ENCODE assay signal across 8 cellular contexts in the genomic region with DNA sequence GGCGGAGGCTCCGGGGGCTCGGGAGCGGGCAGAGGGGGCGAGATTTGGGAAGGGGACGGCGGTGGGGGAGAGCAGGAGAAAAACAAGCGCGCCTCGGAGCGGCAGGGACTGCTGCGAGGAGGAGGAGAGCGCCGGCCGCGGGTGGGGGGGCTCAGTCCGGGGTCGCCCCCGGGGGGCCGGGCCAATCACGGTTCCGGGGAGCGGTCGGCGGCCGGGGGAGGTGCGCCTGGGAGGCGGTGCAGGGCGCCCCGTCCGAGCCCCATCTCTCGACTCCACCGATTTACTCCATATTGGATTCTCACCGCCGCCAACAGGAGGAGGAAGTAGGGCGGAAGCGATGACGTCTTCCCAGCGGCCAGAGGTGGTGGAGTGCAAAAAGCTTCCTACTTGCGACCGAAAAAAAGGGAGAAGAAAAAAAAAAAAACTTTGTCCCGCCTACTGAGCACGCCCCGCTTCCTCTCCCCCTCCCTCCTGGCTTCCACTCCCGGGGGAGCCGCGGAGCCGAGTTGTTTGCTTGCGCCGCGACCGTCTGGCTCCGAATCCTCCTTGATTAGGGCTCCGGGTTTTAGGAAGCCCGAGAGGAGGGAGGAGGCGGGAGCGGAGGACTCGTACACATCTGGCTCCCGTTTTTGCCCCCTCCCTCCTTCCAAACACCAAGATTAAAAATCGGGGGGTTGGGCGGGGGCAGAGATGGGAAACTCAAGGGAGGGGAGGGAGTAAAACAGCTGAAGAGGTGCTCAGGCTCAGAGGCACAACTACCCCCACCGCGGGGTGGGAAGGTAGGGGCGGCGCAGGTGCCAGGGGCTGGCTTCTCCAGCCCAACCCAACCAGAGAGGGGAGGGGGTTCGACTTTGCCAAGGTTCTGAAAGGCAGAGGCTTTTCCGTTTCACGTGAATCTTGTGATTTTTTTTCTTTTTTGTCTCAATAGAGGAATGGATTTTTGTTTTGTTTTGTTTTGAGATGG. TPM values are rescaled to one million over a fixed set of nuclear protein-coding genes. Genes with fewer than 3 reads are reported as not detected.
DNase-seq lines count a peak whose midpoint lies in the region; ATAC-seq, FAIRE-seq and TF ChIP-seq lines count a peak whose summit lies in the region.

A gene with protein sequence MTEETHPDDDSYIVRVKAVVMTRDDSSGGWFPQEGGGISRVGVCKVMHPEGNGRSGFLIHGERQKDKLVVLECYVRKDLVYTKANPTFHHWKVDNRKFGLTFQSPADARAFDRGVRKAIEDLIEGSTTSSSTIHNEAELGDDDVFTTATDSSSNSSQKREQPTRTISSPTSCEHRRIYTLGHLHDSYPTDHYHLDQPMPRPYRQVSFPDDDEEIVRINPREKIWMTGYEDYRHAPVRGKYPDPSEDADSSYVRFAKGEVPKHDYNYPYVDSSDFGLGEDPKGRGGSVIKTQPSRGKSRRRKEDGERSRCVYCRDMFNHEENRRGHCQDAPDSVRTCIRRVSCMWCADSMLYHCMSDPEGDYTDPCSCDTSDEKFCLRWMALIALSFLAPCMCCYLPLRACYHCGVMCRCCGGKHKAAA (minus strand): TSS at position 373 of the 964 bp plus-strand sequence. CDS start 612 bp downstream, outside the sequence.

- ATAC-seq in activated naive CD4-positive, alpha-beta T cell treated with anti-CD3 and anti-CD28 coated beads, Interleukin-2, amount 50 U/mL, for 72 hours, result peak; percentile 55 to 63
- ATAC-seq in thoracic aorta (ENCODE audit: insufficient number of reproducible peaks, low FRiP score, low read depth), result peak; percentile 66

- TF ChIP-seq POLR2A in H54 (IDR thresholded peaks at IDR 0.05; ENCODE audit: low read depth, low read length), result peak; percentile 62

- H3K36me3 Mint-ChIP-seq in activated naive CD4-positive, alpha-beta T cell treated with anti-CD3 and anti-CD28 coated beads, Interleukin-2, amount 50 U/mL, for 72 hours, result no peaks in the 10 kb centered on the region

- in situ Hi-C loops in SK-MEL-5 (cut with HindIII; ENCODE audit: low pct_unique_long_range_greater_than_20kb, low sequenced_read_pairs), result no loop called here

- H3K4me1 ChIP-seq in thoracic aorta (ENCODE audit: control insufficient read depth in 1 of 2, low read depth in 2 of 2), result peaks cover 13 to 35% of the 10 kb centered on the region in 2 donors

- H3K9me3 Mint-ChIP-seq in activated naive CD4-positive, alpha-beta T cell treated with anti-CD3 and anti-CD28 coated beads, Interleukin-2, amount 50 U/mL, for 72 hours, result no peaks in the 10 kb centered on the region

- peak within 1 kb of the TSS; percentile 97 for H3K27ac ChIP-seq in thoracic aorta

- FAIRE-seq in H54 (lab: Jason Lieb, UNC), result no peak

- H3K9me3 ChIP-seq in thoracic aorta, result no peaks in the 10 kb centered on the region

- peak within 1 kb of the TSS; percentile 79 to 85 for H3K27ac Mint-ChIP-seq in activated naive CD4-positive, alpha-beta T cell treated with anti-CD3 and anti-CD28 coated beads, Interleukin-2, amount 50 U/mL, for 72 hours

- peak; percentile 25 for TF ChIP-seq CTCF in thoracic aorta (IDR thresholded peaks at IDR 0.05)

- H3K36me3 ChIP-seq in thoracic aorta, result no peaks in the 10 kb centered on the region

- peak within 1 kb of the TSS; percentile 98 for H3K4me3 ChIP-seq in thoracic aorta

- DNase-seq in DMS53 (lab: John Stamatoyannopoulos, UW) (peak; percentile 98), H54 (ENCODE audit: insufficient read length, low spot score) (peak; percentile 86), MV-4-11 (lab: John Stamatoyannopoulos, UW) (peak; percentile 96), SK-MEL-5 (ENCODE audit: low read depth, low spot score) (peak; percentile 98), globus pallidus (ENCODE audit: low spot score) (peak; percentile 87), non-pigmented ciliary epithelial cell (ENCODE audit: low read depth) (peak; percentile 87), thoracic aorta (ENCODE audit: low spot score) (peak; percentile 86)
- peak; percentile 66 to 80 for DNase-seq in activated naive CD4-positive, alpha-beta T cell treated with anti-CD3 and anti-CD28 coated beads, Interleukin-2, amount 50 U/mL, for 72 hours (ENCODE audit: low spot score in 2 of 2)

- no peaks in the 10 kb centered on the region for H3K27me3 ChIP-seq in thoracic aorta (replicated peaks; ENCODE audit: insufficient read depth)

RNA-seq across cellular contexts. Expression of the gene that starts here (rescaled TPM):
- total RNA-seq in SK-MEL-5 (2014; rRNA removed; shearing (Covaris generic)), result 10.4 and 14.6 TPM in 2 replicates
- 58.1 and 71.8 TPM in 2 replicates for polyA plus RNA-seq in SK-MEL-5 (2015; cell fraction: cytosol; rRNA removed)
- polyA plus RNA-seq in SK-MEL-5 (2015; cell fraction: nucleus; rRNA removed), result 20.3 and 30.5 TPM in 2 replicates
- 1 to 10 TPM; 3.5 to 8.3 TPM for total RNA-seq in activated naive CD4-positive, alpha-beta T cell treated with anti-CD3 and anti-CD28 coated beads, Interleukin-2, amount 50 U/mL, for 72 hours
- total RNA-seq in thoracic aorta, result 10 to 100 TPM; 21.9 to 22.3 TPM

Comparison
In these comparisons a context has a peak if more than half of its experiments do, and no peak if none do; other contexts are left out.
1. Peak in every context shown above with its lines: DNase-seq, ATAC-seq, H3K4me3 ChIP-seq and H3K27ac ChIP-seq.